Comparison of ENCODE assay signal across 8 cellular contexts in the genomic region with DNA sequence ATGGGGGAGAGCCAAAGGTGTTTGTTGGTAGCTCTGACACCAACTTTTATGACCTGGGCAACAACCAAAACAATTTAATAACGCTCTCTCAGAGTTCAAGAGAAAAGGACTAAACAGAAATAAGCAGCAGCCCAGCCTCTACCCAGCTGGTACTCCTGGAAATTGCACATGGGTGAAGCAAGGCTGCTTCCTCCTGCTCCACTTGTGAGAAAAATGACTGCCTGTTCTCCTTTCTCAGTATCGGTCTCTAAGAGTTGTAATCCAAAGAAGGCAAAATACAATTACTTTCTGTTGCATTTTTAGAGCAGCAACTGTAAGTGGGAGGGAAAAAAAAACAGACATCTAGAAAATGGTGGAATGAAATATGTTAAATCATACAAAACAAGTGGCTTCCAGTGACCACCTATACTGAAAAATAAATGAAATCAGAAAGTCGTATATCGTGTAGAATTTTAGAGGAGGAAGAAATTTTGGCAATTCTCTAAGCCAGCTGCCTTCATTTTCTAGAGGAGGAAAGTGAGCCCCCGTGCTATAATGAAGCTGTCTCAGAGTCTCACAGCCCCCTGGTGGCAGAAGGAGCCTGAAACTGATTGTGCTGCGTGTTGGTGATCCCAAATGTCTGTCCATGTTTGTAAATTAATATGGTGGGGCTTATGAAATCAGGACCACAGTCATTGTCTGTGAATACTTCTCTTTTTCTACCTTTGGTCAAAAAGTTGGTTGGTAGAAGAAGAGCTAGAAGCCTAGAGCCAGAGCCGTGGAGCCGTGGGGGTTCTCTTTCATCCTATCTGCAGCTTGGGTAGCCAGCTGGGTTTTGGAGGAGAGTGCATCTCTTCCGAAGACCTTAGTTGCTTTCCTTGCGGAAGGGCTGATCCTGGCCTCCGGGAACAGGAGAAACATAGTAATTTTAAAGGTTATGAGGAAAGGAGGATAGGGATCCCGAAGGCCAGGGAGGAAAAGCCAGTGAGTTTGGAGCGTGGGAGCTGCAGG.
A peak's percentile ranks its signal among the peaks of the same experiment; 100 is the strongest.
DNase-seq lines count a peak whose midpoint lies in the region; ATAC-seq, FAIRE-seq and TF ChIP-seq lines count a peak whose summit lies in the region.

No MANE protein-coding gene starts in this region.

- H3K4me1 Mint-ChIP-seq in dendritic cell treated with granulocyte-macrophage colony-stimulating factor and Interleukin-4, amounts not matched to agents 40 ng/mL and 50 ng/mL, for 4 days (ENCODE audit: low read depth): peaks cover 45% of the 10 kb centered on the region

- H3K36me3 ChIP-seq in OCI-LY3 (replicated peaks; ENCODE audit: low read depth, low read length): no peaks in the 10 kb centered on the region

- no peak for DNase-seq in AG09319 (ENCODE audit: extremely low read depth, low read depth)
- peak; percentile 24 for DNase-seq in GM13976 (ENCODE audit: low spot score)
- peak; percentile 38 for DNase-seq in mucosa of gallbladder (ENCODE audit: low spot score)
- DNase-seq in frontal cortex (ENCODE audit: low spot score in 2 of 2): no peak

- intact Hi-C loops in dendritic cell treated with granulocyte-macrophage colony-stimulating factor and Interleukin-4, amounts not matched to agents 40 ng/mL and 50 ng/mL, for 4 days (cut with micrococcal nuclease): loop anchor here (5.0 to 10.0 kb wide), 4 partner anchors 63 to 160 kb away; a partner anchor contains a TSS

- no peaks in the 10 kb centered on the region for H4K20me1 ChIP-seq in OCI-LY3 (ENCODE audit: insufficient read depth, low read length)

- no peaks in the 10 kb centered on the region for H3K9me3 Mint-ChIP-seq in dendritic cell treated with granulocyte-macrophage colony-stimulating factor and Interleukin-4, amounts not matched to agents 40 ng/mL and 50 ng/mL, for 4 days

- H3K4me3 Mint-ChIP-seq in dendritic cell treated with granulocyte-macrophage colony-stimulating factor and Interleukin-4, amounts not matched to agents 40 ng/mL and 50 ng/mL, for 4 days: peak overlapping the region; percentile 79

- H3K79me2 ChIP-seq in OCI-LY3 (ENCODE audit: low read length): no peaks in the 10 kb centered on the region

- no peaks in the 10 kb centered on the region for H3K27me3 ChIP-seq in OCI-LY3 (ENCODE audit: low read depth, low read length)

- peak overlapping the region; percentile 86 for H3K27ac Mint-ChIP-seq in dendritic cell treated with granulocyte-macrophage colony-stimulating factor and Interleukin-4, amounts not matched to agents 40 ng/mL and 50 ng/mL, for 4 days

- no peaks in the 10 kb centered on the region for H3K9me3 ChIP-seq in OCI-LY3 (ENCODE audit: insufficient read depth, low read length)

- H3K9ac ChIP-seq in OCI-LY3 (ENCODE audit: low read length): no peak overlapping the region

- ATAC-seq in HG03045 (IDR thresholded peaks at IDR 0.05; ENCODE audit: unreplicated experiment) (peak; percentile 72), HG03097 (IDR thresholded peaks at IDR 0.05; ENCODE audit: low FRiP score, unreplicated experiment) (no peak)

- no peak overlapping the region for H3K27ac ChIP-seq in OCI-LY3 (ENCODE audit: low read length)

- in situ Hi-C loops in GM13976 (cut with MboI; ENCODE audit: low sequenced_read_pairs, unreplicated experiment): no loop called here

- TF ChIP-seq CTCF in AG09319 (IDR thresholded peaks at IDR 0.05; ENCODE audit: low read depth, low read length) (peak; percentile 51), GM13976 (IDR thresholded peaks at IDR 0.05; ENCODE audit: borderline replicate concordance, control extremely low read depth, extremely low read depth, insufficient read depth, missing control alignments) (peak; percentile 26), OCI-LY3 (IDR thresholded peaks at IDR 0.05; ENCODE audit: low read depth, low read length) (peak; percentile 55)

- H3K4me1 ChIP-seq in OCI-LY3 (ENCODE audit: low read length): peaks cover 15% of the 10 kb centered on the region

- H3K4me2 ChIP-seq in OCI-LY3 (ENCODE audit: low read length): 0 out of 2 replicates have a peak overlapping the region, but pooled peaks have one; percentile 20

- no peak overlapping the region for H2AFZ ChIP-seq in OCI-LY3 (ENCODE audit: low read depth, low read length)

- FAIRE-seq in frontal cortex (lab: Jason Lieb, UNC): no peak

- no peak overlapping the region for H3K4me3 ChIP-seq in OCI-LY3 (ENCODE audit: low read length)

- H3K27me3 Mint-ChIP-seq in dendritic cell treated with granulocyte-macrophage colony-stimulating factor and Interleukin-4, amounts not matched to agents 40 ng/mL and 50 ng/mL, for 4 days: no peaks in the 10 kb centered on the region

- no peaks in the 10 kb centered on the region for H3K36me3 Mint-ChIP-seq in dendritic cell treated with granulocyte-macrophage colony-stimulating factor and Interleukin-4, amounts not matched to agents 40 ng/mL and 50 ng/mL, for 4 days (ENCODE audit: low read depth)

Comparison
In these comparisons a context has a peak if more than half of its experiments do, and no peak if none do; other contexts are left out.
1. DNase-seq: peak in GM13976 (single experiment) and mucosa of gallbladder (single experiment); none in AG09319 (single experiment) and frontal cortex (0 of 2).
2. Peak in every context shown above with its lines, with median percentiles within 50 percentile points of each other: CTCF ChIP-seq.